22 cellular contexts compared by ENCODE assay signal in the genomic region with DNA sequence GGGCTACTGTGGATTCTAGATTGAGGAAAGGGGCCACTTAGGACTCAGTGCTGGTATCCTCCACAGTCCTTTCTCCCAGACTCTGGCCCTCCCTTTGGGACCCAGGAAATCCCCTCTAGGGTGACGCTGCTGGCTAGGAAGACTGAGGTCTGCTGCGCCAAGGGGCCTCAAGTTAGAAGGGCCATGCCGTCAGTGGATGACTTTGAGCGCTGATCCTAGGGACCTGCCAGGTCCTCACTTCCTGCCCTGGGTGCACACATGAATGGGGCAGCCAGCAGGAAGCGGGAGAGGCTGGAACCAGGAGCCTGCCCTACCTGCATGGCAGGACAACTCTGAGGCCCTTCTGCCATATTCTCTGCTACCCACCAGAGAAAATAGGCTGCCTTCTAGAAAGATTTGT.
DNase-seq lines count a peak whose midpoint lies in the region; ATAC-seq and TF ChIP-seq lines count a peak whose summit lies in the region.
"Had no signal": no experiment of that assay in that cellular context is flagged by ENCODE, and none has a peak within 500 bp of the region (broad histone marks: within the 10 kb centered on the region; RNA-seq: fewer than 3 reads in every experiment).

No MANE protein-coding gene starts in this region.

- peaks cover 85% of the 10 kb centered on the region for H3K4me1 ChIP-seq in BLaER1
- H3K4me1 ChIP-seq in H9 (ENCODE audit: insufficient read depth, low read length): no peaks in the 10 kb centered on the region
- H3K4me1 ChIP-seq in OCI-LY3 (ENCODE audit: low read length): peaks cover 81% of the 10 kb centered on the region
- H3K4me1 ChIP-seq in osteoblast (ENCODE audit: insufficient read depth, low read length): peaks cover 26% of the 10 kb centered on the region

- peaks cover 68% of the 10 kb centered on the region for H4K20me1 ChIP-seq in BLaER1
- no peaks in the 10 kb centered on the region for H4K20me1 ChIP-seq in H9 (ENCODE audit: control insufficient read depth, insufficient read depth, insufficient read length)
- H4K20me1 ChIP-seq in OCI-LY3 (ENCODE audit: insufficient read depth, low read length): no peaks in the 10 kb centered on the region
- no peaks in the 10 kb centered on the region for H4K20me1 ChIP-seq in osteoblast (ENCODE audit: insufficient read depth, low read length)

- H3K4me3 Mint-ChIP-seq in H9: no peak overlapping the region
- H3K4me3 Mint-ChIP-seq in nephron progenitor cell: no peak overlapping the region
- H3K4me3 Mint-ChIP-seq: CD4-positive, alpha-beta memory T cell had no signal

- H3K9me3 Mint-ChIP-seq in H9: 0 out of 5 replicates have a peak, but pooled peaks cover 0 to 3% of the 10 kb centered on the region in 2 experiments
- H3K9me3 Mint-ChIP-seq in nephron progenitor cell: no peaks in the 10 kb centered on the region

- H4K91ac ChIP-seq in H9 (ENCODE audit: insufficient read length, low read depth, low read length): no peak overlapping the region

- H3K18ac ChIP-seq in H9 (ENCODE audit: insufficient read length, low read depth, low read length): no peak overlapping the region

- no peak overlapping the region for H3K4ac ChIP-seq in H9 (ENCODE audit: low read depth, low read length)

- no peaks in the 10 kb centered on the region for H3K79me1 ChIP-seq in H9 (ENCODE audit: insufficient read depth, low read depth, low read length, poor library complexity, severe bottlenecking)

- H3K4me1 Mint-ChIP-seq in H9 (peaks cover 14 to 19% of the 10 kb centered on the region in 2 experiments), nephron progenitor cell (peaks cover 36% of the 10 kb centered on the region)

- DNase-seq in H9: peak; percentile 28
- DNase-seq in osteoblast (ENCODE audit: insufficient read length, low spot score, missing footprints): peak; percentile 84
- DNase-seq in NCI-H1417 treated with DMSO at 0.1 percent for 48 hours (lab: John Stamatoyannopoulos, UW): no peak
- no peak for DNase-seq in nephron progenitor cell
- no peak for DNase-seq in germinal center (ENCODE audit: low spot score)
- DNase-seq: Calu3; CD4-positive, alpha-beta memory T cell; DMS153; EL; GM23248; NCI-H1105; NCI-H2029 treated with DMSO at 0.1 percent for 48 hours; NCI-H226; NCI-H748 treated with DMSO at 0.1 percent for 48 hours; NK-92 treated with Interleukin-12 subunit alpha and Interleukin-12 subunit beta, amount 100 ng/mL, for 24 hours; T-helper 17 cell had no signal

- no peak overlapping the region for H2BK120ac ChIP-seq in H9 (ENCODE audit: low read depth, low read length, poor library complexity, severe bottlenecking)

- H3K4me3 ChIP-seq in BLaER1 (no peak overlapping the region), OCI-LY3 (ENCODE audit: low read length) (peak overlapping the region; percentile 4; the same call in 1 of the 2 replicates), osteoblast (ENCODE audit: insufficient read depth, low read length) (no peak overlapping the region)
- H3K4me3 ChIP-seq: GM23248, HAP-1, SJSA1 had no signal

- H2AK5ac ChIP-seq in H9 (ENCODE audit: insufficient read length, low read length): no peak overlapping the region

- H3K56ac ChIP-seq in H9 (ENCODE audit: insufficient read length, low read depth, low read length): no peak overlapping the region

- no peak overlapping the region for H4K5ac ChIP-seq in H9 (ENCODE audit: insufficient read length, low read depth, low read length)

- no peak overlapping the region for H3K14ac ChIP-seq in H9 (ENCODE audit: insufficient read depth, low read length)

- no peak for ATAC-seq in HG02973 (IDR thresholded peaks at IDR 0.05; ENCODE audit: unreplicated experiment)
- ATAC-seq: Right ventricle myocardium inferior had no signal

- H2AFZ ChIP-seq in H9 (ENCODE audit: low read length) (no peak overlapping the region), OCI-LY3 (ENCODE audit: low read depth, low read length) (no peak overlapping the region), osteoblast (ENCODE audit: low read length) (no peak overlapping the region)
- H2AFZ ChIP-seq: GM23248 had no signal

- H3K27ac ChIP-seq in BLaER1: peak overlapping the region; percentile 62
- no peak overlapping the region for H3K27ac ChIP-seq in H9 (ENCODE audit: insufficient read length, low read depth, low read length)
- peak overlapping the region; percentile 96 for H3K27ac ChIP-seq in OCI-LY3 (ENCODE audit: low read length)
- no peak overlapping the region for H3K27ac ChIP-seq in osteoblast (ENCODE audit: low read depth, low read length)
- H3K27ac ChIP-seq: GM23248, SJSA1 had no signal

- H3K23ac ChIP-seq in H9 (ENCODE audit: insufficient read length, low read depth, low read length): no peak overlapping the region

- no peak overlapping the region for H2BK20ac ChIP-seq in H9 (ENCODE audit: low read depth, low read length, poor library complexity, severe bottlenecking)

- no peak overlapping the region for H2BK15ac ChIP-seq in H9 (ENCODE audit: low read depth, low read length)

- H3K9ac ChIP-seq in BLaER1 (no peak overlapping the region), H9 (ENCODE audit: extremely low read depth, insufficient read length, low read length) (no peak overlapping the region), OCI-LY3 (ENCODE audit: low read length) (peak overlapping the region; percentile 77)
- H3K9ac ChIP-seq: GM23248 had no signal

- H3K79me2 ChIP-seq in H9 (ENCODE audit: insufficient read depth, low read length) (no peaks in the 10 kb centered on the region), OCI-LY3 (ENCODE audit: low read length) (no peaks in the 10 kb centered on the region), osteoblast (ENCODE audit: insufficient read depth, low read length) (no peaks in the 10 kb centered on the region)

- TF ChIP-seq CTCF in H9 (conservative IDR thresholded peaks at IDR 0.05): no peak
- TF ChIP-seq CTCF in OCI-LY3 (IDR thresholded peaks at IDR 0.05; ENCODE audit: low read depth, low read length): no peak
- no peak for TF ChIP-seq CTCF in osteoblast (IDR thresholded peaks at IDR 0.05; ENCODE audit: extremely low read depth, low read depth, low read length)
- no peak for TF ChIP-seq CTCF in nephron progenitor cell (IDR thresholded peaks at IDR 0.05)

- no peaks in the 10 kb centered on the region for H3K23me2 ChIP-seq in H9 (ENCODE audit: insufficient read length, low read depth, low read length, poor library complexity, severe bottlenecking)

- H3K27me3 Mint-ChIP-seq in H9 (ENCODE audit: low read depth): no peaks in the 10 kb centered on the region; the same call in none of the 2 replicates
- H3K27me3 Mint-ChIP-seq in nephron progenitor cell (ENCODE audit: low read depth, poor library complexity): peaks cover 3% of the 10 kb centered on the region
- H3K27me3 Mint-ChIP-seq: CD4-positive, alpha-beta memory T cell; T-helper 17 cell had no signal

- no CpG with 5 or more reads among the region's 5 CpGs for WGBS in H9 (ENCODE audit: extremely low coverage, insufficient read length, low lambda C conversion rate)

- H2BK5ac ChIP-seq in H9 (ENCODE audit: insufficient read length, low read length): no peak overlapping the region

- H3K27me3 ChIP-seq in BLaER1 (no peaks in the 10 kb centered on the region), H9 (ENCODE audit: insufficient read depth, low read length) (no peaks in the 10 kb centered on the region), OCI-LY3 (ENCODE audit: low read depth, low read length) (no peaks in the 10 kb centered on the region), osteoblast (ENCODE audit: insufficient read depth, low read length) (no peaks in the 10 kb centered on the region)
- H3K27me3 ChIP-seq: SJSA1 had no signal

- H3K36me3 ChIP-seq in BLaER1: peaks cover 20% of the 10 kb centered on the region
- no peaks in the 10 kb centered on the region for H3K36me3 ChIP-seq in OCI-LY3 (replicated peaks; ENCODE audit: low read depth, low read length)
- H3K36me3 ChIP-seq in osteoblast (ENCODE audit: insufficient read depth, low read length): no peaks in the 10 kb centered on the region
- H3K36me3 ChIP-seq: HAP-1, SJSA1 had no signal

- no peak overlapping the region for H4K8ac ChIP-seq in H9 (replicated peaks; ENCODE audit: insufficient read length, low read depth, low read length)

- H2BK12ac ChIP-seq in H9 (ENCODE audit: insufficient read length, low read depth, low read length): no peak overlapping the region

- H3K36me3 Mint-ChIP-seq in H9 (ENCODE audit: insufficient read depth in 1 of 3, low read depth in 3 of 3): peaks cover 4 to 10% (median 9%) of the 10 kb centered on the region in 3 experiments; a peak in 6 of 7 replicates
- H3K36me3 Mint-ChIP-seq in nephron progenitor cell (ENCODE audit: low read depth): no peaks in the 10 kb centered on the region

- peak overlapping the region; percentile 90 for H3K4me2 ChIP-seq in BLaER1
- no peak overlapping the region for H3K4me2 ChIP-seq in H9 (ENCODE audit: insufficient read depth, insufficient read length, low read length)
- peak overlapping the region; percentile 82 for H3K4me2 ChIP-seq in OCI-LY3 (ENCODE audit: low read length)
- no peak overlapping the region for H3K4me2 ChIP-seq in osteoblast (ENCODE audit: insufficient read depth, low read length)

- no peak overlapping the region for H3T11ph ChIP-seq in H9 (ENCODE audit: low read length)

- H3K27ac Mint-ChIP-seq in H9: no peak overlapping the region
- no peak overlapping the region for H3K27ac Mint-ChIP-seq in nephron progenitor cell

- H3K9me3 ChIP-seq in BLaER1 (no peaks in the 10 kb centered on the region), H9 (ENCODE audit: control insufficient read depth, low read depth, low read length) (no peaks in the 10 kb centered on the region), OCI-LY3 (ENCODE audit: insufficient read depth, low read length) (no peaks in the 10 kb centered on the region), osteoblast (ENCODE audit: low read depth, low read length) (no peaks in the 10 kb centered on the region)
- H3K9me3 ChIP-seq: HAP-1, SJSA1 had no signal

Comparison
In these comparisons a context has a peak if more than half of its experiments do, and no peak if none do; other contexts are left out.
1. H3K27ac ChIP-seq: peak in BLaER1 (single experiment) and OCI-LY3 (single experiment); none in H9 (single experiment) and osteoblast (single experiment).
2. H3K4me2 ChIP-seq: peak in BLaER1 (single experiment) and OCI-LY3 (single experiment); none in H9 (single experiment) and osteoblast (single experiment).
3. DNase-seq: peak in H9 (single experiment) and osteoblast (single experiment); none in NCI-H1417 treated with DMSO at 0.1 percent for 48 hours (single experiment), nephron progenitor cell (single experiment) and germinal center (single experiment).